In the genomic region with DNA sequence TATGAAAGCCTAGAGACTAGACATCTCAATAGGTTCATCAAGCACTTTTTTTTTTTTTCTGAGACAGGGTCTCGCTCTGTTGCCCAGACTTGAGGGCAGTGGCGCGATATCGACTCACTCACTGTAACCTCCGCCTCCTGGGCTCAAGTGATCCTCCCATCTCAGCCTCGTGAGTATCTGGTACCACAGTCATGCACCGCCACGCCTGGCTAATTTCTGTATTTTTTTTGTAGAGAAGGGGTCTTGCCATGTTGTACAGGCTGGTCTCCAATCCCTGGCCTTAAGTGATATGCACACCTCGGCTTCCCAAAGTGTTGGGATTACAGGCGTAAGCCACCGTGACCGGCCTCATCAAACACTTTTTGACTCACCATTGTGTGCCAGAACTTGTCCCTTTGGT, we compare ENCODE assay signal across 9 cellular contexts. TPM values are rescaled to one million over a fixed set of nuclear protein-coding genes. Genes with fewer than 3 reads are reported as not detected.
DNase-seq lines count a peak whose midpoint lies in the region; ATAC-seq, FAIRE-seq and TF ChIP-seq lines count a peak whose summit lies in the region.
"Had no signal": no experiment of that assay in that cellular context is flagged by ENCODE, and none has a peak within 500 bp of the region (broad histone marks: within the 10 kb centered on the region; RNA-seq: fewer than 3 reads in every experiment).

No MANE protein-coding gene starts in this region.

- H3K27me3 ChIP-seq in cardiac muscle cell (no peaks in the 10 kb centered on the region), thyroid gland (no peaks in the 10 kb centered on the region)

- H3K27ac ChIP-seq in cardiac muscle cell (peak overlapping the region; percentile 72), kidney (ENCODE audit: low read depth in 2 of 2, low read length in 2 of 2) (peak overlapping the region in 1 of 2 donors; percentile 71), thyroid gland (peak overlapping the region in 2 of 3 donors; percentile 59 to 64)

- DNase-seq in cardiac muscle cell (ENCODE audit: low read depth in 1 of 2, low spot score in 1 of 2) (no peak), left ventricle myocardium superior (no peak), kidney (no peak), thyroid gland (no peak), mesenteric fat pad (ENCODE audit: low spot score) (no peak), GM20000 (ENCODE audit: low spot score) (no peak), epidermal melanocyte (ENCODE audit: insufficient read length, low spot score) (no peak)
- DNase-seq in activated CD8-positive, alpha-beta T cell treated with anti-CD3 and anti-CD28 coated beads, Interleukin-2, amount 10 ng/mL, durations not matched to agents 7 days and 5 days = no peak

- no peaks in the 10 kb centered on the region for H3K9me3 Mint-ChIP-seq in activated CD8-positive, alpha-beta T cell treated with anti-CD3 and anti-CD28 coated beads, Interleukin-2, amount 10 ng/mL, durations not matched to agents 7 days and 5 days (ENCODE audit: insufficient read depth)

- H3K36me3 ChIP-seq in cardiac muscle cell = no peaks in the 10 kb centered on the region
- H3K36me3 ChIP-seq in kidney (ENCODE audit: control insufficient read depth in 1 of 2, insufficient read depth in 2 of 2, low read length in 2 of 2) = peaks cover 5 to 11% of the 10 kb centered on the region in 2 donors
- H3K36me3 ChIP-seq in thyroid gland = peaks cover 0 to 4% of the 10 kb centered on the region in 2 donors

- 47 to 58% methylated on average over 12 of the region's 12 CpGs for WGBS in thyroid gland, 2 donors

- H3K27me3 Mint-ChIP-seq in activated CD8-positive, alpha-beta T cell treated with anti-CD3 and anti-CD28 coated beads, Interleukin-2, amount 10 ng/mL, durations not matched to agents 7 days and 5 days (ENCODE audit: low read depth) = peaks cover 3% of the 10 kb centered on the region

- H3K4me3 Mint-ChIP-seq in activated CD8-positive, alpha-beta T cell treated with anti-CD3 and anti-CD28 coated beads, Interleukin-2, amount 10 ng/mL, durations not matched to agents 7 days and 5 days = peak overlapping the region; percentile 98

- H3K4me1 ChIP-seq in cardiac muscle cell (ENCODE audit: low read depth) (no peaks in the 10 kb centered on the region), kidney (ENCODE audit: control insufficient read depth in 1 of 2, insufficient read depth in 1 of 2, low read depth in 1 of 2, low read length in 2 of 2) (peaks cover 6 to 8% of the 10 kb centered on the region in 2 donors), thyroid gland (peaks cover 12 to 13% of the 10 kb centered on the region in 2 donors)

- peak overlapping the region; percentile 42 for H3K4me3 ChIP-seq in cardiac muscle cell
- H3K4me3 ChIP-seq in kidney (ENCODE audit: low read length in 2 of 2) = peak overlapping the region; percentile 97 to 98
- H3K4me3 ChIP-seq in thyroid gland (replicated peaks in 1 of 3) = peak overlapping the region; percentile 53 to 63 (median 61)

- no peak for ATAC-seq in left ventricle myocardium superior
- ATAC-seq in activated CD8-positive, alpha-beta T cell treated with anti-CD3 and anti-CD28 coated beads, Interleukin-2, amount 10 ng/mL, durations not matched to agents 7 days and 5 days = peak; percentile 2

- intact Hi-C loops in left ventricle myocardium superior (cut with micrococcal nuclease) = no loop called here
- intact Hi-C loops in kidney (cut with DNase I) = no loop called here
- intact Hi-C loops in thyroid gland (cut with DNase I) = no loop called here

- H3K36me3 Mint-ChIP-seq in activated CD8-positive, alpha-beta T cell treated with anti-CD3 and anti-CD28 coated beads, Interleukin-2, amount 10 ng/mL, durations not matched to agents 7 days and 5 days (ENCODE audit: low read depth) = peaks cover 24% of the 10 kb centered on the region

- TF ChIP-seq CTCF in cardiac muscle cell (IDR thresholded peaks at IDR 0.05; ENCODE audit: low read depth, low read length) (no peak), kidney (IDR thresholded peaks at IDR 0.05; ENCODE audit: borderline replicate concordance, extremely low read depth, insufficient read depth) (no peak), thyroid gland (IDR thresholded peaks at IDR 0.05) (no peak), GM20000 (IDR thresholded peaks at IDR 0.05; ENCODE audit: extremely low read depth, missing control alignments) (no peak)

- peak overlapping the region; percentile 96 for H3K27ac Mint-ChIP-seq in activated CD8-positive, alpha-beta T cell treated with anti-CD3 and anti-CD28 coated beads, Interleukin-2, amount 10 ng/mL, durations not matched to agents 7 days and 5 days

- H3K9me3 ChIP-seq in cardiac muscle cell (ENCODE audit: low read depth) (no peaks in the 10 kb centered on the region), kidney (ENCODE audit: control insufficient read depth in 1 of 2, low read length in 2 of 2) (no peaks in the 10 kb centered on the region), thyroid gland (no peaks in the 10 kb centered on the region)

- TF ChIP-seq POLR2A in thyroid gland (IDR thresholded peaks at IDR 0.05) = no peak

- POLR2A ChIA-PET in activated CD8-positive, alpha-beta T cell treated with anti-CD3 and anti-CD28 coated beads, Interleukin-2, amount 10 ng/mL, durations not matched to agents 7 days and 5 days (lab: Charles Lee) = interaction anchor here (0.6 to 3.2 kb wide), 8 partner anchors 10 to 121 kb away, joined by 3 to 12 read pairs (median 4); a partner anchor contains a TSS

- H3K4me1 Mint-ChIP-seq in activated CD8-positive, alpha-beta T cell treated with anti-CD3 and anti-CD28 coated beads, Interleukin-2, amount 10 ng/mL, durations not matched to agents 7 days and 5 days (ENCODE audit: low read depth) = peaks cover 37% of the 10 kb centered on the region

- FAIRE-seq in kidney (lab: Jason Lieb, UNC) = no peak

- peak overlapping the region in 1 of 2 donors; percentile 86 for H3K9ac ChIP-seq in kidney (ENCODE audit: low read length in 2 of 2)

- CTCF ChIA-PET in activated CD8-positive, alpha-beta T cell treated with anti-CD3 and anti-CD28 coated beads, Interleukin-2, amount 10 ng/mL, durations not matched to agents 7 days and 5 days (lab: Charles Lee) = interaction anchor here (1.0 to 4.0 kb wide), 7 partner anchors 10 to 216 kb away, joined by 3 to 19 read pairs (median 6); a partner anchor contains a TSS

RNA-seq across cellular contexts. Expression of a gene that starts 0.6 kb away (rescaled TPM):
- total RNA-seq in cardiac muscle cell = 6.0 and 14.4 TPM in 2 replicates
- polyA plus RNA-seq in cardiac muscle cell = 42.4 and 48.4 TPM in 2 replicates
- total RNA-seq in left ventricle myocardium superior = 14.1 TPM
- total RNA-seq in activated CD8-positive, alpha-beta T cell treated with anti-CD3 and anti-CD28 coated beads, Interleukin-2, amount 10 ng/mL, durations not matched to agents 7 days and 5 days = 10 to 100 TPM; 43.9 to 44.7 TPM
- 24.0 TPM for total RNA-seq in kidney
- 26.2 TPM for polyA plus RNA-seq in kidney (ENCODE audit: insufficient read depth, low read depth, low replicate concordance)
- 10 to 100 TPM; 14.1 to 49.2 (median 24.5) TPM for total RNA-seq in thyroid gland
- total RNA-seq in mesenteric fat pad = 40.4 TPM

RNA-seq across cellular contexts. Expression of a gene that starts 10.3 kb away (rescaled TPM):
- total RNA-seq in cardiac muscle cell (130 and 179 TPM in 2 replicates), left ventricle myocardium superior (123 TPM), kidney (78.0 TPM), thyroid gland (100 to 1,000 TPM in 3 of 4 donors, 10 to 100 TPM in 1; 69.1 to 176 (median 117) TPM), mesenteric fat pad (55.1 TPM)
- polyA plus RNA-seq in cardiac muscle cell (154 and 166 TPM in 2 replicates), kidney (ENCODE audit: insufficient read depth, low read depth, low replicate concordance) (221 TPM)
- 10 to 100 TPM; 54.3 to 60.3 TPM for total RNA-seq in activated CD8-positive, alpha-beta T cell treated with anti-CD3 and anti-CD28 coated beads, Interleukin-2, amount 10 ng/mL, durations not matched to agents 7 days and 5 days

RNA-seq across cellular contexts. Expression of a gene that starts 17.3 kb away (rescaled TPM):
- total RNA-seq in cardiac muscle cell (7.6 and 19.0 TPM in 2 replicates), left ventricle myocardium superior (1.5 TPM), kidney (1.9 TPM), thyroid gland (under 1 TPM in 1 of 4 donors, not detected in 3; 0.79 TPM), mesenteric fat pad (0.35 TPM)
- polyA plus RNA-seq in cardiac muscle cell (8.5 and 15.7 TPM in 2 replicates), kidney (ENCODE audit: insufficient read depth, low read depth, low replicate concordance) (0.30 TPM)
- not detected for total RNA-seq in activated CD8-positive, alpha-beta T cell treated with anti-CD3 and anti-CD28 coated beads, Interleukin-2, amount 10 ng/mL, durations not matched to agents 7 days and 5 days
- total RNA-seq: glomerular endothelial cell had no signal

RNA-seq across cellular contexts. Expression of a gene that starts 22.4 kb away (rescaled TPM):
- total RNA-seq in cardiac muscle cell (0.15 and 0.18 TPM in 2 replicates), left ventricle myocardium superior (not detected), kidney (0.57 TPM), thyroid gland (under 1 TPM in 2 of 4 donors, not detected in 2; 0.27 to 0.67 TPM), mesenteric fat pad (not detected)
- polyA plus RNA-seq in cardiac muscle cell (1.1 TPM in 1 of 2 replicates, not detected in the other), kidney (ENCODE audit: insufficient read depth, low read depth, low replicate concordance) (not detected)
- 10 to 100 TPM; 18.6 to 19.7 TPM for total RNA-seq in activated CD8-positive, alpha-beta T cell treated with anti-CD3 and anti-CD28 coated beads, Interleukin-2, amount 10 ng/mL, durations not matched to agents 7 days and 5 days
- total RNA-seq: glomerular endothelial cell had no signal

RNA-seq across cellular contexts. Expression of a gene that starts 29.5 kb away (rescaled TPM):
- total RNA-seq in cardiac muscle cell = 4.2 and 31.8 TPM in 2 replicates
- 0.95 and 10.0 TPM in 2 replicates for polyA plus RNA-seq in cardiac muscle cell
- total RNA-seq in left ventricle myocardium superior = 0.42 TPM
- 10 to 100 TPM; 28.6 to 31.0 TPM for total RNA-seq in activated CD8-positive, alpha-beta T cell treated with anti-CD3 and anti-CD28 coated beads, Interleukin-2, amount 10 ng/mL, durations not matched to agents 7 days and 5 days
- total RNA-seq in kidney = 1.7 TPM
- 0.13 TPM for polyA plus RNA-seq in kidney (ENCODE audit: insufficient read depth, low read depth, low replicate concordance)
- 1 to 10 TPM in 1 of 4 donors, under 1 TPM in 3; 0.15 to 1.4 (median 0.50) TPM for total RNA-seq in thyroid gland
- total RNA-seq in mesenteric fat pad = 0.55 TPM

Comparison
In these comparisons a context has a peak if more than half of its experiments do, and no peak if none do; other contexts are left out.
1. H3K4me3 ChIP-seq: peak in every context shown above with its lines; median percentile 98 in kidney; 61 in thyroid gland; 42 in cardiac muscle cell.